In genomic region chr2:98027955-98028593, GRCh38 we compare ENCODE assay signal across 16 cellular contexts. TPM values are rescaled to one million over a fixed set of nuclear protein-coding genes. Genes with fewer than 3 reads are reported as not detected.
DNase-seq lines count a peak whose midpoint lies in the region; ATAC-seq and TF ChIP-seq lines count a peak whose summit lies in the region.
"Had no signal": no experiment of that assay in that cellular context is flagged by ENCODE, and none has a peak within 500 bp of the region (broad histone marks: within the 10 kb centered on the region; RNA-seq: fewer than 3 reads in every experiment).

No MANE protein-coding gene starts in this region.

- peak overlapping the region; percentile 91 for H3K4me2 ChIP-seq in OCI-LY1 (ENCODE audit: low read length)

- peak overlapping the region; percentile 88 for H2AFZ ChIP-seq in OCI-LY1 (ENCODE audit: low read length)

- peak overlapping the region; percentile 14 for H3K27ac Mint-ChIP-seq in activated naive CD8-positive, alpha-beta T cell treated with anti-CD3 and anti-CD28 coated beads, Interleukin-2, amount 50 U/mL, for 24 hours
- no peak overlapping the region for H3K27ac Mint-ChIP-seq in activated naive CD8-positive, alpha-beta T cell treated with anti-CD3 and anti-CD28 coated beads for 36 hours
- H3K27ac Mint-ChIP-seq in nephron progenitor cell, result no peak overlapping the region

- peaks cover 11% of the 10 kb centered on the region for H3K27me3 Mint-ChIP-seq in activated naive CD8-positive, alpha-beta T cell treated with anti-CD3 and anti-CD28 coated beads, Interleukin-2, amount 50 U/mL, for 24 hours
- H3K27me3 Mint-ChIP-seq in activated naive CD8-positive, alpha-beta T cell treated with anti-CD3 and anti-CD28 coated beads for 36 hours, result peaks cover 13% of the 10 kb centered on the region
- peaks cover 8% of the 10 kb centered on the region for H3K27me3 Mint-ChIP-seq in nephron progenitor cell (ENCODE audit: low read depth, poor library complexity)

- H3K4me3 ChIP-seq in OCI-LY1 (ENCODE audit: low read depth, low read length, poor library complexity, severe bottlenecking) (peak overlapping the region; percentile 53), stomach (no peak overlapping the region)
- H3K4me3 ChIP-seq: SJSA1 had no signal

- no peaks in the 10 kb centered on the region for H3F3A ChIP-seq in OCI-LY1 (ENCODE audit: insufficient read depth, low read length)

- intact Hi-C loops in stomach (cut with DNase I; ENCODE audit: low total_unique reads), result no loop called here

- WGBS in stomach, 5 donors, result 84 to 92% (median 88%) methylated on average over 4 of the region's 4 CpGs

- peaks cover 49% of the 10 kb centered on the region for H3K4me1 ChIP-seq in OCI-LY1 (ENCODE audit: insufficient read depth, low read length, severe bottlenecking)
- H3K4me1 ChIP-seq in stomach, result peaks cover 8 to 54% (median 22%) of the 10 kb centered on the region in 4 donors
- H3K4me1 ChIP-seq: SJSA1 had no signal

- no peaks in the 10 kb centered on the region for H3K9me3 Mint-ChIP-seq in activated naive CD8-positive, alpha-beta T cell treated with anti-CD3 and anti-CD28 coated beads, Interleukin-2, amount 50 U/mL, for 24 hours
- H3K9me3 Mint-ChIP-seq in activated naive CD8-positive, alpha-beta T cell treated with anti-CD3 and anti-CD28 coated beads for 36 hours, result no peaks in the 10 kb centered on the region
- H3K9me3 Mint-ChIP-seq in nephron progenitor cell, result peaks cover 2% of the 10 kb centered on the region
- H3K9me3 Mint-ChIP-seq: dendritic cell treated with granulocyte-macrophage colony-stimulating factor and Interleukin-4, amounts not matched to agents 40 ng/mL and 50 ng/mL, for 4 days had no signal

- no peak for DNase-seq in activated naive CD8-positive, alpha-beta T cell treated with anti-CD3 and anti-CD28 coated beads, Interleukin-2, amount 50 U/mL, for 24 hours
- DNase-seq in activated naive CD8-positive, alpha-beta T cell treated with anti-CD3 and anti-CD28 coated beads for 36 hours, result no peak
- DNase-seq in fibroblast of peridontal ligament (ENCODE audit: extremely low read depth) (peak; percentile 17), stomach (no peak), nephron progenitor cell (no peak), NCI-H774 (lab: John Stamatoyannopoulos, UW) (no peak)
- DNase-seq: ACHN; activated effector memory CD4-positive, alpha-beta T cell treated with Interleukin-2 at 50 U/mL for 16 hours; NCI-H446; stimulated activated CD4-positive, alpha-beta T cell treated with anti-CD3 and anti-CD28 coated beads, Interleukin-4, amount 100 ng/mL, for 24 hours had no signal

- H4K20me1 ChIP-seq in OCI-LY1 (ENCODE audit: insufficient read depth, low read length), result no peaks in the 10 kb centered on the region

- H3K27me3 ChIP-seq in OCI-LY1 (ENCODE audit: insufficient read depth, low read length) (no peaks in the 10 kb centered on the region), stomach (no peaks in the 10 kb centered on the region)
- H3K27me3 ChIP-seq: SJSA1 had no signal

- no peaks in the 10 kb centered on the region for H3K79me2 ChIP-seq in OCI-LY1 (ENCODE audit: insufficient read depth, low read length)

- no peak for ATAC-seq in activated naive CD8-positive, alpha-beta T cell treated with anti-CD3 and anti-CD28 coated beads, Interleukin-2, amount 50 U/mL, for 24 hours
- ATAC-seq in HG03469 (IDR thresholded peaks at IDR 0.05; ENCODE audit: unreplicated experiment), result no peak

- no peaks in the 10 kb centered on the region for H3K36me3 ChIP-seq in OCI-LY1 (ENCODE audit: insufficient read depth, low read length)
- no peaks in the 10 kb centered on the region for H3K36me3 ChIP-seq in stomach
- H3K36me3 ChIP-seq: SJSA1 had no signal

- TF ChIP-seq EP300 in stomach (IDR thresholded peaks at IDR 0.05), result no peak

- TF ChIP-seq POLR2A in stomach (IDR thresholded peaks at IDR 0.05), result no peak

- peak overlapping the region; percentile 60 for H3K9ac ChIP-seq in OCI-LY1 (ENCODE audit: low read length)

- TF ChIP-seq CTCF in OCI-LY1 (IDR thresholded peaks at IDR 0.05; ENCODE audit: low read length) (no peak), stomach (IDR thresholded peaks at IDR 0.05) (no peak), nephron progenitor cell (IDR thresholded peaks at IDR 0.05) (no peak)

- H3K36me3 Mint-ChIP-seq in activated naive CD8-positive, alpha-beta T cell treated with anti-CD3 and anti-CD28 coated beads, Interleukin-2, amount 50 U/mL, for 24 hours (ENCODE audit: low read depth), result no peaks in the 10 kb centered on the region
- H3K36me3 Mint-ChIP-seq in activated naive CD8-positive, alpha-beta T cell treated with anti-CD3 and anti-CD28 coated beads for 36 hours, result no peaks in the 10 kb centered on the region
- H3K36me3 Mint-ChIP-seq in nephron progenitor cell (ENCODE audit: low read depth), result no peaks in the 10 kb centered on the region

- H3K27ac ChIP-seq in OCI-LY1 (ENCODE audit: low read depth, low read length, poor library complexity, severe bottlenecking) (peak overlapping the region; percentile 96), stomach (peak overlapping the region in 4 of 5 donors; percentile 19 to 56 (median 42))
- H3K27ac ChIP-seq: SJSA1 had no signal

- no peak overlapping the region for H3K4me3 Mint-ChIP-seq in activated naive CD8-positive, alpha-beta T cell treated with anti-CD3 and anti-CD28 coated beads, Interleukin-2, amount 50 U/mL, for 24 hours
- no peak overlapping the region for H3K4me3 Mint-ChIP-seq in activated naive CD8-positive, alpha-beta T cell treated with anti-CD3 and anti-CD28 coated beads for 36 hours
- no peak overlapping the region for H3K4me3 Mint-ChIP-seq in nephron progenitor cell

- no peaks in the 10 kb centered on the region for H3K9me2 ChIP-seq in OCI-LY1 (ENCODE audit: low read depth, low read length)

- peaks cover 40% of the 10 kb centered on the region for H3K4me1 Mint-ChIP-seq in activated naive CD8-positive, alpha-beta T cell treated with anti-CD3 and anti-CD28 coated beads, Interleukin-2, amount 50 U/mL, for 24 hours
- peaks cover 19% of the 10 kb centered on the region for H3K4me1 Mint-ChIP-seq in activated naive CD8-positive, alpha-beta T cell treated with anti-CD3 and anti-CD28 coated beads for 36 hours
- H3K4me1 Mint-ChIP-seq in nephron progenitor cell, result no peaks in the 10 kb centered on the region

- H3K9me3 ChIP-seq in OCI-LY1 (ENCODE audit: low read length) (no peaks in the 10 kb centered on the region), stomach (no peaks in the 10 kb centered on the region)
- H3K9me3 ChIP-seq: SJSA1 had no signal

RNA-seq across cellular contexts. Expression of gene TMEM131, which starts 32.3 kb away (rescaled TPM):
- 10 to 100 TPM; 25.2 to 27.9 TPM for total RNA-seq in activated naive CD8-positive, alpha-beta T cell treated with anti-CD3 and anti-CD28 coated beads for 36 hours
- 100 to 1,000 TPM in 2 of 5 donors, 10 to 100 TPM in 3; 33.8 to 119 (median 79.7) TPM for total RNA-seq in stomach
- polyA plus RNA-seq in stomach, result 1 to 10 TPM; 4.4 to 7.4 (median 5.8) TPM

RNA-seq across cellular contexts. Expression of gene VWA3B, which starts 58.9 kb away (rescaled TPM):
- total RNA-seq in activated naive CD8-positive, alpha-beta T cell treated with anti-CD3 and anti-CD28 coated beads for 36 hours, result not detected
- 100 to 1,000 TPM in 1 of 5 donors, 1 to 10 TPM in 2, not detected in 2; 4.0 to 134 (median 4.9) TPM for total RNA-seq in stomach
- under 1 TPM; 0.03 to 0.46 (median 0.12) TPM for polyA plus RNA-seq in stomach
- total RNA-seq: liver, MCF 10A, SJSA1 had no signal
